1 cellular context compared by ENCODE assay signal in genomic region chr19:56880592-56881190, GRCh38.
TF ChIP-seq lines count a peak whose summit lies in the region.

No MANE protein-coding gene starts in this region.

TF ChIP-seq in HepG2, 621 proteins besides CTCF, POLR2A, EP300 and RAD21 (continued from another document and continues in another):
- TF ChIP-seq ZBTB43 (CRISPR knock-in tag; conservative IDR thresholded peaks at IDR 0.05) (0 out of 2 replicates have a peak, but pooled peaks have one; percentile 19), NR1H2 (CRISPR knock-in tag; IDR thresholded peaks at IDR 0.05; ENCODE audit: borderline replicate concordance, low read depth) (no peak), FOXA3 (CRISPR knock-in tag; IDR thresholded peaks at IDR 0.05) (peak; percentile 86), ZNF430 (CRISPR knock-in tag; IDR thresholded peaks at IDR 0.05) (peak; percentile 41), ZSCAN9 (CRISPR knock-in tag; IDR thresholded peaks at IDR 0.05; ENCODE audit: borderline replicate concordance) (peak; percentile 43; the same call in 1 of the 2 replicates), AHDC1 (CRISPR knock-in tag; IDR thresholded peaks at IDR 0.05; ENCODE audit: borderline replicate concordance) (peak; percentile 91), ZMYM3 (CRISPR knock-in tag; IDR thresholded peaks at IDR 0.05) (peak; percentile 83), ZNF274 (CRISPR knock-in tag; IDR thresholded peaks at IDR 0.05) (no peak), MAZ (IDR thresholded peaks at IDR 0.05; ENCODE audit: borderline replicate concordance, low read depth, low read length) (no peak), MAZ (CRISPR knock-in tag; IDR thresholded peaks at IDR 0.05; ENCODE audit: low read depth) (peak; percentile 88), HMG20A (CRISPR knock-in tag; IDR thresholded peaks at IDR 0.05; ENCODE audit: borderline replicate concordance) (peak; percentile 72; the same call in 1 of the 2 replicates), REST (IDR thresholded peaks at IDR 0.05; ENCODE audit: borderline replicate concordance in 1 of 2, low read depth in 1 of 2, low read length in 2 of 2) (peak in 1 of 2 experiments; percentile 12; a peak in 1 of 4 replicates), HDAC2 (CRISPR knock-in tag; IDR thresholded peaks at IDR 0.05) (peak; percentile 84), SNRNP70 (IDR thresholded peaks at IDR 0.05; ENCODE audit: low read depth, low read length) (no peak), TBX2 (CRISPR knock-in tag; IDR thresholded peaks at IDR 0.05; ENCODE audit: borderline replicate concordance) (peak; percentile 94), MAX (IDR thresholded peaks at IDR 0.05) (peak; percentile 84), RBM22 (optimal IDR thresholded peaks at IDR 0.05; ENCODE audit: low read length) (peak; percentile 72), PITX1 (CRISPR knock-in tag; IDR thresholded peaks at IDR 0.05) (peak; percentile 84), ZNF460 (CRISPR knock-in tag; IDR thresholded peaks at IDR 0.05; ENCODE audit: borderline replicate concordance) (peak; percentile 22; the same call in 1 of the 2 replicates), FOXP1 (IDR thresholded peaks at IDR 0.05) (no peak), FOXP1 (CRISPR knock-in tag; IDR thresholded peaks at IDR 0.05) (peak; percentile 65), ELF3 (CRISPR knock-in tag; IDR thresholded peaks at IDR 0.05) (peak; percentile 92), NR2F2 (IDR thresholded peaks at IDR 0.05; ENCODE audit: borderline replicate concordance, low read depth) (peak; percentile 75; the same call in 1 of the 2 replicates), ESRRA (CRISPR knock-in tag; IDR thresholded peaks at IDR 0.05; ENCODE audit: low read depth) (peak; percentile 26; the same call in 1 of the 2 replicates), KLF9 (CRISPR knock-in tag; IDR thresholded peaks at IDR 0.05; ENCODE audit: low read depth) (0 out of 2 replicates have a peak, but pooled peaks have one; percentile 67), ELF1 (CRISPR knock-in tag; IDR thresholded peaks at IDR 0.05) (peak; percentile 66), RBFOX2 (IDR thresholded peaks at IDR 0.05; ENCODE audit: low read depth, low read length) (peak; percentile 82), ATF5 (CRISPR knock-in tag; IDR thresholded peaks at IDR 0.05; ENCODE audit: low read depth) (peak; percentile 76; the same call in 1 of the 2 replicates), SNAPC2 (CRISPR knock-in tag; IDR thresholded peaks at IDR 0.05) (no peak), SALL1 (CRISPR knock-in tag; IDR thresholded peaks at IDR 0.05) (peak; percentile 91), ZNF609 (CRISPR knock-in tag; IDR thresholded peaks at IDR 0.05; ENCODE audit: borderline replicate concordance) (peak; percentile 79; the same call in 1 of the 2 replicates), ZBTB7B (CRISPR knock-in tag; IDR thresholded peaks at IDR 0.05) (peak; percentile 41; the same call in 1 of the 2 replicates), KLF16 (CRISPR knock-in tag; IDR thresholded peaks at IDR 0.05) (peak in 1 of 2 experiments; percentile 56; a peak in 1 of 4 replicates), MED1 (CRISPR knock-in tag; IDR thresholded peaks at IDR 0.05) (peak; percentile 99), KAT7 (CRISPR knock-in tag; IDR thresholded peaks at IDR 0.05; ENCODE audit: borderline replicate concordance) (no peak; the same call in 1 of the 2 replicates), AFF4 (CRISPR knock-in tag; IDR thresholded peaks at IDR 0.05) (peak; percentile 99), SIN3A (IDR thresholded peaks at IDR 0.05; ENCODE audit: borderline replicate concordance, low read depth, low read length) (0 out of 2 replicates have a peak, but pooled peaks have one; percentile 52), ZFX (CRISPR knock-in tag; IDR thresholded peaks at IDR 0.05; ENCODE audit: low read depth) (peak; percentile 87), RXRA (CRISPR knock-in tag; IDR thresholded peaks at IDR 0.05) (peak; percentile 76; the same call in 1 of the 2 replicates), FOSL1 (CRISPR knock-in tag; IDR thresholded peaks at IDR 0.05; ENCODE audit: borderline replicate concordance) (no peak), CEBPG (CRISPR knock-in tag; IDR thresholded peaks at IDR 0.05) (peak; percentile 41; the same call in 1 of the 2 replicates), THYN1 (CRISPR knock-in tag; IDR thresholded peaks at IDR 0.05; ENCODE audit: borderline replicate concordance, low read depth) (no peak)
